Comparison of ENCODE assay signal across 18 cellular contexts in genomic region chr1:224521904-224522734, GRCh38.
DNase-seq lines count a peak whose midpoint lies in the region; ATAC-seq and TF ChIP-seq lines count a peak whose summit lies in the region.
"Had no signal": no experiment of that assay in that cellular context is flagged by ENCODE, and none has a peak within 500 bp of the region (broad histone marks: within the 10 kb centered on the region; RNA-seq: fewer than 3 reads in every experiment).

No MANE protein-coding gene starts in this region.

- TF ChIP-seq CTCF in cardiac muscle cell (IDR thresholded peaks at IDR 0.05; ENCODE audit: low read depth, low read length) (peak; percentile 7), type B pancreatic cell (conservative IDR thresholded peaks at IDR 0.05) (peak; percentile 52), dorsolateral prefrontal cortex (IDR thresholded peaks at IDR 0.05 in 54 of 56, conservative IDR thresholded peaks at IDR 0.05 in 2 of 56; ENCODE audit: low read depth in 1 of 56, partially characterized antibody in 56 of 56) (peak in 4 of 56 donors; percentile 9 to 28 (median 12))

- H3K27me3 ChIP-seq in cardiac muscle cell (no peaks in the 10 kb centered on the region), dorsolateral prefrontal cortex (no peaks in the 10 kb centered on the region)
- no peaks in the 10 kb centered on the region for H3K27me3 ChIP-seq in effector memory CD4-positive, alpha-beta T cell (replicated peaks; ENCODE audit: control insufficient read depth, insufficient read depth, low read length, poor library complexity, severe bottlenecking)

- POLR2A ChIA-PET in T-cell (lab: Charles Lee) = no interaction called here

- in situ Hi-C loops in SK-MEL-5 (cut with HindIII; ENCODE audit: low pct_unique_long_range_greater_than_20kb, low sequenced_read_pairs) = no loop called here

- H3K4me1 Mint-ChIP-seq in type B pancreatic cell (ENCODE audit: unreplicated experiment) (no peaks in the 10 kb centered on the region), T-cell (no peaks in the 10 kb centered on the region)

- no peak for ATAC-seq in left cardiac atrium
- no peak for ATAC-seq in T-cell (replicated peaks in 1 of 4)

- no peaks in the 10 kb centered on the region for H3K36me3 Mint-ChIP-seq in type B pancreatic cell
- peaks cover 3% of the 10 kb centered on the region for H3K36me3 Mint-ChIP-seq in T-cell

- no peak overlapping the region for H3K27ac ChIP-seq in cardiac muscle cell
- no peak overlapping the region for H3K27ac ChIP-seq in effector memory CD4-positive, alpha-beta T cell (ENCODE audit: insufficient read depth, low read length, poor library complexity, severe bottlenecking)
- no peak overlapping the region for H3K27ac ChIP-seq in dorsolateral prefrontal cortex
- H3K27ac ChIP-seq: coronary artery, parathyroid adenoma had no signal

- no peaks in the 10 kb centered on the region for H3K4me1 ChIP-seq in cardiac muscle cell (ENCODE audit: low read depth)
- H3K4me1 ChIP-seq in effector memory CD4-positive, alpha-beta T cell (ENCODE audit: control insufficient read depth, insufficient read depth, low read length, poor library complexity, severe bottlenecking) = no peaks in the 10 kb centered on the region
- H3K4me1 ChIP-seq: parathyroid adenoma had no signal

- H3K4me3 ChIP-seq in cardiac muscle cell (no peak overlapping the region), dorsolateral prefrontal cortex (no peak overlapping the region)
- no peak overlapping the region for H3K4me3 ChIP-seq in effector memory CD4-positive, alpha-beta T cell (ENCODE audit: insufficient read depth, low read depth, low read length, poor library complexity, severe bottlenecking)
- H3K4me3 ChIP-seq: coronary artery had no signal

- H3K27ac Mint-ChIP-seq in type B pancreatic cell = no peak overlapping the region
- no peak overlapping the region for H3K27ac Mint-ChIP-seq in T-cell

- H3K9me3 Mint-ChIP-seq in type B pancreatic cell = no peaks in the 10 kb centered on the region
- H3K9me3 Mint-ChIP-seq in T-cell = no peaks in the 10 kb centered on the region

- H3K27me3 Mint-ChIP-seq in type B pancreatic cell (no peaks in the 10 kb centered on the region), T-cell (peaks cover 0 to 5% of the 10 kb centered on the region in 2 donors)

- intact Hi-C loops in left cardiac atrium (cut with DNase I) (no loop called here), dorsolateral prefrontal cortex (cut with DNase I) (no loop called here)

- DNase-seq in cardiac muscle cell (ENCODE audit: low read depth in 1 of 2, low spot score in 1 of 2) = no peak
- no peak for DNase-seq in left cardiac atrium
- peak; percentile 34 for DNase-seq in SK-MEL-5 (ENCODE audit: low read depth, low spot score)
- DNase-seq in epidermal melanocyte (ENCODE audit: insufficient read length, low spot score) = peak; percentile 64
- no peak for DNase-seq in type B pancreatic cell (ENCODE audit: extremely low spot score, unreplicated experiment)
- no peak for DNase-seq in effector memory CD4-positive, alpha-beta T cell
- no peak for DNase-seq in dorsolateral prefrontal cortex
- DNase-seq in T-cell = no peak
- DNase-seq: activated CD4-positive, alpha-beta T cell treated with anti-CD3 and anti-CD28 coated beads, Interleukin-2, amount 50 U/mL, for 1 hour; activated gamma-delta T cell treated with Interleukin-2 at 50 U/mL for 16 hours; erythroblast; KG1; NCI-H1092 treated with DMSO at 0.1 percent for 48 hours; NK-92 treated with Interleukin-12 subunit alpha and Interleukin-12 subunit beta, amount 100 ng/mL, for 24 hours; RPMI8226; stimulated activated CD4-positive, alpha-beta T cell treated with anti-CD3 and anti-CD28 coated beads, Interleukin-2, amount 100 ng/mL, for 48 hours had no signal

- no peaks in the 10 kb centered on the region for H3K36me3 ChIP-seq in cardiac muscle cell
- H3K36me3 ChIP-seq in effector memory CD4-positive, alpha-beta T cell (ENCODE audit: control insufficient read depth, insufficient read depth, low read length) = no peaks in the 10 kb centered on the region

- CTCF ChIA-PET in T-cell (lab: Charles Lee) = interaction anchor here (0.5 to 1.0 kb wide), 3 partner anchors 8 to 1282 kb away, joined by 3 to 5 read pairs (median 4); no protein-coding TSS in a partner anchor

- H3K4me3 Mint-ChIP-seq in type B pancreatic cell = no peak overlapping the region
- no peak overlapping the region for H3K4me3 Mint-ChIP-seq in T-cell

- H3K9me3 ChIP-seq in cardiac muscle cell (ENCODE audit: low read depth) = no peaks in the 10 kb centered on the region
- no peaks in the 10 kb centered on the region for H3K9me3 ChIP-seq in effector memory CD4-positive, alpha-beta T cell (ENCODE audit: control insufficient read depth, low read length)

Comparison
In these comparisons a context has a peak if more than half of its experiments do, and no peak if none do; other contexts are left out.
1. DNase-seq: peak in SK-MEL-5 (single experiment) and epidermal melanocyte (single experiment); none in cardiac muscle cell (0 of 2), left cardiac atrium (single experiment), type B pancreatic cell (single experiment), effector memory CD4-positive, alpha-beta T cell (0 of 3), dorsolateral prefrontal cortex (0 of 10) and T-cell (0 of 34).